8 cellular contexts compared by ENCODE assay signal in genomic region chr19:45676851-45677263, GRCh38. TPM values are rescaled to one million over a fixed set of nuclear protein-coding genes. Genes with fewer than 3 reads are reported as not detected.
DNase-seq lines count a peak whose midpoint lies in the region; ATAC-seq and TF ChIP-seq lines count a peak whose summit lies in the region.

No MANE protein-coding gene starts in this region.

- CTCF ChIA-PET in AG04449 (lab: Yijun Ruan, JAX): interaction anchor here (1.0 to 9.8 kb wide), 3 partner anchors 15 to 191 kb away, joined by 4 to 122 read pairs (median 6); partner anchors contain the start of genes QPCTL and SNRPD2

- H4K20me1 ChIP-seq in hepatocyte (ENCODE audit: insufficient read depth, poor library complexity, severe bottlenecking): no peaks in the 10 kb centered on the region

- H3K4me1 ChIP-seq in hepatocyte (ENCODE audit: insufficient read depth): peaks cover 10% of the 10 kb centered on the region

- no peaks in the 10 kb centered on the region for H3K79me2 ChIP-seq in hepatocyte

- POLR2A ChIA-PET in AG04449 (lab: Yijun Ruan, JAX): no interaction called here

- H3K9me3 ChIP-seq in hepatocyte (ENCODE audit: low read depth): no peaks in the 10 kb centered on the region

- ATAC-seq in HG02759 (IDR thresholded peaks at IDR 0.05; ENCODE audit: unreplicated experiment) (peak; percentile 17), GM19328 (IDR thresholded peaks at IDR 0.05; ENCODE audit: unreplicated experiment) (no peak)

- H2AFZ ChIP-seq in hepatocyte: peak overlapping the region; percentile 47

- TF ChIP-seq CTCF in AG04449 (IDR thresholded peaks at IDR 0.05; ENCODE audit: insufficient read depth, low read length, missing control alignments) (no peak), hepatocyte (IDR thresholded peaks at IDR 0.05; ENCODE audit: poor library complexity) (no peak)

- H3K27me3 ChIP-seq in hepatocyte: no peaks in the 10 kb centered on the region

- H3K4me3 ChIP-seq in AG04449 (ENCODE audit: low read depth, low read length): peak overlapping the region; percentile 34
- peak overlapping the region; percentile 23 for H3K4me3 ChIP-seq in hepatocyte

- no peaks in the 10 kb centered on the region for H3K36me3 ChIP-seq in hepatocyte (replicated peaks; ENCODE audit: insufficient read depth, low read depth)

- DNase-seq in AG04449 (ENCODE audit: low read depth, low spot score): no peak
- DNase-seq in activated T-helper 1 cell treated with Interleukin-2 at 50 U/mL for 16 hours (ENCODE audit: low read depth): peak; percentile 28
- peak; percentile 49 for DNase-seq in hepatocyte (ENCODE audit: low spot score)
- DNase-seq in stimulated activated CD4-positive, alpha-beta T cell treated with anti-CD3 and anti-CD28 coated beads, TNF-alpha, amount 100 ng/mL, for 4 hours (ENCODE audit: low read depth in 3 of 3): peak; percentile 35 to 73 (median 66)
- DNase-seq in UCSD-AML1 (lab: John Stamatoyannopoulos, UW; ENCODE audit: unreplicated experiment): no peak
- DNase-seq in D341Med (ENCODE audit: low spot score): no peak

- H3K27ac ChIP-seq in hepatocyte: peak overlapping the region; percentile 54

- H3K9me2 ChIP-seq in hepatocyte (replicated peaks; ENCODE audit: insufficient read depth): no peaks in the 10 kb centered on the region

- WGBS in hepatocyte (ENCODE audit: low lambda C conversion rate, missing lambda C conversion rate): 9% methylated on average over 19 of the region's 28 CpGs

- H3K4me2 ChIP-seq in hepatocyte: peak overlapping the region; percentile 89

RNA-seq across cellular contexts. Expression of gene GIPR, which starts 8.8 kb away (rescaled TPM):
- 1.8 and 2.7 TPM in 2 replicates for total RNA-seq in hepatocyte
- polyA plus RNA-seq in hepatocyte: 5.6 and 6.7 TPM in 2 replicates

RNA-seq across cellular contexts. Expression of gene SNRPD2, which starts 14.9 kb away (rescaled TPM):
- total RNA-seq in hepatocyte: 149 and 165 TPM in 2 replicates
- 478 and 513 TPM in 2 replicates for polyA plus RNA-seq in hepatocyte

RNA-seq across cellular contexts. Expression of gene QPCTL, which starts 15.6 kb away (rescaled TPM):
- 7.5 and 10.3 TPM in 2 replicates for total RNA-seq in hepatocyte
- polyA plus RNA-seq in hepatocyte: 6.8 and 11.0 TPM in 2 replicates

RNA-seq across cellular contexts. Expression of gene EML2, which starts 37.7 kb away (rescaled TPM):
- 9.1 and 13.9 TPM in 2 replicates for total RNA-seq in hepatocyte
- polyA plus RNA-seq in hepatocyte: 17.0 and 20.6 TPM in 2 replicates

RNA-seq across cellular contexts. Expression of gene FBXO46, which starts 53.8 kb away (rescaled TPM):
- total RNA-seq in hepatocyte: 4.6 and 7.5 TPM in 2 replicates
- 13.3 and 14.8 TPM in 2 replicates for polyA plus RNA-seq in hepatocyte

Comparison
In these comparisons a context has a peak if more than half of its experiments do, and no peak if none do; other contexts are left out.
1. DNase-seq: peak in activated T-helper 1 cell treated with Interleukin-2 at 50 U/mL for 16 hours (single experiment), hepatocyte (single experiment) and stimulated activated CD4-positive, alpha-beta T cell treated with anti-CD3 and anti-CD28 coated beads, TNF-alpha, amount 100 ng/mL, for 4 hours (3 of 3); none in AG04449 (single experiment), UCSD-AML1 (single experiment) and D341Med (single experiment).